18 cellular contexts compared by ENCODE assay signal in genomic region chr11:114304969-114305368, GRCh38. TPM values are rescaled to one million over a fixed set of nuclear protein-coding genes. Genes with fewer than 3 reads are reported as not detected.
DNase-seq lines count a peak whose midpoint lies in the region; ATAC-seq and TF ChIP-seq lines count a peak whose summit lies in the region.
"Had no signal": no experiment of that assay in that cellular context is flagged by ENCODE, and none has a peak within 500 bp of the region (broad histone marks: within the 10 kb centered on the region; RNA-seq: fewer than 3 reads in every experiment).

No MANE protein-coding gene starts in this region.

- no peak for ATAC-seq in HG03439 (IDR thresholded peaks at IDR 0.05; ENCODE audit: unreplicated experiment)

- no peak for DNase-seq in ascending aorta (ENCODE audit: low spot score in 2 of 2)
- peak; percentile 43 for DNase-seq in fibroblast of the aortic adventitia (ENCODE audit: low read depth)
- peak; percentile 33 for DNase-seq in renal cortical epithelial cell (ENCODE audit: low read depth)
- no peak for DNase-seq in MV-4-11 (lab: John Stamatoyannopoulos, UW)
- DNase-seq in substantia nigra (lab: John Stamatoyannopoulos, UW), result no peak
- DNase-seq: AML-193, Caco-2, EL, MM.1S, NCI-H1417 treated with DMSO at 0.1 percent for 48 hours, NCI-H2029, NCI-H2171 treated with DMSO at 0.1 percent for 48 hours, NCI-H446 treated with DMSO at 0.1 percent for 48 hours, OCI-M1, SIG-M5 had no signal

- H3K36me3 ChIP-seq in ACC112 (ENCODE audit: insufficient read depth, low read length), result peaks cover 49% of the 10 kb centered on the region
- H3K36me3 ChIP-seq in ascending aorta, result peaks cover 40 to 63% of the 10 kb centered on the region in 2 donors

- TF ChIP-seq CTCF in ascending aorta (IDR thresholded peaks at IDR 0.05) (no peak), fibroblast of the aortic adventitia (IDR thresholded peaks at IDR 0.05; ENCODE audit: insufficient read depth, low read length) (no peak)

- intact Hi-C loops in ascending aorta (cut with DNase I), result no loop called here

- peaks cover 83% of the 10 kb centered on the region for H3K79me2 ChIP-seq in ACC112 (ENCODE audit: control insufficient read depth, insufficient read depth, low read length, unreplicated experiment)

- H3K27me3 ChIP-seq in ACC112 (ENCODE audit: insufficient read depth, low read length), result no peaks in the 10 kb centered on the region
- H3K27me3 ChIP-seq in ascending aorta, result no peaks in the 10 kb centered on the region

- H3K4me1 ChIP-seq in ACC112 (ENCODE audit: control insufficient read depth, insufficient read depth, low read length, unreplicated experiment) (peaks cover 49% of the 10 kb centered on the region), ascending aorta (peaks cover 18 to 46% of the 10 kb centered on the region in 2 donors)

- no peak overlapping the region for H2AFZ ChIP-seq in ACC112 (ENCODE audit: low read length, unreplicated experiment)

- H3K4me3 ChIP-seq in ACC112 (ENCODE audit: low read depth, low read length), result no peak overlapping the region
- H3K4me3 ChIP-seq in ascending aorta, result peak overlapping the region; percentile 47 to 76
- H3K4me3 ChIP-seq in fibroblast of the aortic adventitia (ENCODE audit: low read depth, low read length), result peak overlapping the region; percentile 46

- H3K27ac ChIP-seq in ACC112 (ENCODE audit: low read depth, low read length) (peak overlapping the region; percentile 28; the same call in 1 of the 2 replicates), ascending aorta (peak overlapping the region; percentile 55 to 59), substantia nigra (ENCODE audit: low read depth, low read length, poor library complexity, severe bottlenecking) (no peak overlapping the region)

- peaks cover 0 to 9% of the 10 kb centered on the region in 2 donors for H3K9me3 ChIP-seq in ascending aorta

RNA-seq across cellular contexts. Expression of gene NNMT, which starts 8.8 kb away (rescaled TPM):
- total RNA-seq in ascending aorta (1,040 TPM), fibroblast of the aortic adventitia (ENCODE audit: low replicate concordance) (178 and 2,246 TPM in 2 replicates), renal cortical epithelial cell (1,571 and 2,593 TPM in 2 replicates)
- total RNA-seq: H1 had no signal

Comparison
In these comparisons a context has a peak if more than half of its experiments do, and no peak if none do; other contexts are left out.
1. DNase-seq: peak in fibroblast of the aortic adventitia (single experiment) and renal cortical epithelial cell (single experiment); none in ascending aorta (0 of 2), MV-4-11 (single experiment) and substantia nigra (0 of 49).